Comparison of ENCODE assay signal across 8 cellular contexts in genomic region chr5:140246378-140247122, GRCh38. TPM values are rescaled to one million over a fixed set of nuclear protein-coding genes. Genes with fewer than 3 reads are reported as not detected.
DNase-seq lines count a peak whose midpoint lies in the region; ATAC-seq and TF ChIP-seq lines count a peak whose summit lies in the region.
"Had no signal": no experiment of that assay in that cellular context is flagged by ENCODE, and none has a peak within 500 bp of the region (broad histone marks: within the 10 kb centered on the region; RNA-seq: fewer than 3 reads in every experiment).

No MANE protein-coding gene starts in this region.

- no peak for TF ChIP-seq POLR2A in transverse colon (IDR thresholded peaks at IDR 0.05)

- no peak for TF ChIP-seq EP300 in transverse colon (IDR thresholded peaks at IDR 0.05; ENCODE audit: low read depth)

- DNase-seq in LHCN-M2 (ENCODE audit: low read depth) = peak; percentile 63
- DNase-seq in choroid plexus epithelial cell (ENCODE audit: low read depth) = peak; percentile 80
- no peak for DNase-seq in left lung
- DNase-seq in transverse colon = no peak
- no peak for DNase-seq in activated CD8-positive, alpha-beta memory T cell treated with anti-CD3 and anti-CD28 coated beads, Interleukin-2, amount 10 ng/mL, durations not matched to agents 7 days and 5 days
- DNase-seq: T-helper 2 cell had no signal

- peaks cover 27% of the 10 kb centered on the region for H3K36me3 Mint-ChIP-seq in activated CD8-positive, alpha-beta memory T cell treated with anti-CD3 and anti-CD28 coated beads, Interleukin-2, amount 10 ng/mL, durations not matched to agents 7 days and 5 days

- CTCF ChIA-PET in activated CD8-positive, alpha-beta memory T cell treated with anti-CD3 and anti-CD28 coated beads, Interleukin-2, amount 10 ng/mL, durations not matched to agents 7 days and 5 days (lab: Charles Lee) = interaction anchor here (0.9 to 25.5 kb wide), 4 partner anchors 10 to 113 kb away, joined by 3 to 657 read pairs (median 27); partner anchors contain the start of genes HBEGF and SLC4A9

- 69% methylated on average over 8 of the region's 8 CpGs; no CpG with 5 or more reads in 1 of the 2 donors for WGBS in transverse colon (ENCODE audit: low coverage in 1 of 2), 2 donors

- TF ChIP-seq CTCF in choroid plexus epithelial cell (conservative IDR thresholded peaks at IDR 0.05; ENCODE audit: low read depth, low read length) (no peak), left lung (IDR thresholded peaks at IDR 0.05) (no peak), transverse colon (IDR thresholded peaks at IDR 0.05) (peak in 1 of 5 experiments; percentile 8)

- ATAC-seq in left lung (peak; percentile 39), GM18873 (IDR thresholded peaks at IDR 0.05; ENCODE audit: low FRiP score, unreplicated experiment) (no peak), GM21529 (IDR thresholded peaks at IDR 0.05; ENCODE audit: unreplicated experiment) (no peak)
- no peak for ATAC-seq in activated CD8-positive, alpha-beta memory T cell treated with anti-CD3 and anti-CD28 coated beads, Interleukin-2, amount 10 ng/mL, durations not matched to agents 7 days and 5 days

- H3K36me3 ChIP-seq in left lung = peaks cover 0 to 67% of the 10 kb centered on the region in 2 donors
- H3K36me3 ChIP-seq in transverse colon = peaks cover 0 to 6% (median 0%) of the 10 kb centered on the region in 4 donors

- no peak overlapping the region for H3K4me3 Mint-ChIP-seq in activated CD8-positive, alpha-beta memory T cell treated with anti-CD3 and anti-CD28 coated beads, Interleukin-2, amount 10 ng/mL, durations not matched to agents 7 days and 5 days

- H3K27ac ChIP-seq in left lung (peak overlapping the region; percentile 58 to 66), transverse colon (peak overlapping the region; percentile 54 to 83 (median 68))

- H3K4me1 ChIP-seq in left lung (peaks cover 23 to 59% of the 10 kb centered on the region in 2 donors), transverse colon (peaks cover 31 to 47% (median 38%) of the 10 kb centered on the region in 4 donors)

- intact Hi-C loops in left lung (cut with DNase I) = loop anchor here in 1 of 2 donors (10.0 kb wide), 1 partner anchor 98 kb away; the partner anchor contains the start of gene HBEGF
- intact Hi-C loops in transverse colon (cut with DNase I; ENCODE audit: low total_unique reads) = no loop called here

- H3K27ac Mint-ChIP-seq in activated CD8-positive, alpha-beta memory T cell treated with anti-CD3 and anti-CD28 coated beads, Interleukin-2, amount 10 ng/mL, durations not matched to agents 7 days and 5 days = no peak overlapping the region

- H3K4me3 ChIP-seq in choroid plexus epithelial cell (ENCODE audit: low read depth, low read length) (no peak overlapping the region), left lung (no peak overlapping the region), transverse colon (no peak overlapping the region)

- H3K27me3 ChIP-seq in left lung = no peaks in the 10 kb centered on the region
- no peaks in the 10 kb centered on the region for H3K27me3 ChIP-seq in transverse colon

- peaks cover 57% of the 10 kb centered on the region for H3K4me1 Mint-ChIP-seq in activated CD8-positive, alpha-beta memory T cell treated with anti-CD3 and anti-CD28 coated beads, Interleukin-2, amount 10 ng/mL, durations not matched to agents 7 days and 5 days

- H3K9me3 Mint-ChIP-seq in activated CD8-positive, alpha-beta memory T cell treated with anti-CD3 and anti-CD28 coated beads, Interleukin-2, amount 10 ng/mL, durations not matched to agents 7 days and 5 days (ENCODE audit: low read depth) = no peaks in the 10 kb centered on the region

- H3K9me3 ChIP-seq in left lung (no peaks in the 10 kb centered on the region), transverse colon (no peaks in the 10 kb centered on the region)

- no peaks in the 10 kb centered on the region for H3K27me3 Mint-ChIP-seq in activated CD8-positive, alpha-beta memory T cell treated with anti-CD3 and anti-CD28 coated beads, Interleukin-2, amount 10 ng/mL, durations not matched to agents 7 days and 5 days

- in situ Hi-C loops in transverse colon (cut with MboI; ENCODE audit: low pct_ligation_motif_present in 1 of 4, low pct_unique_long_range_greater_than_20kb in 1 of 4, low sequenced_read_pairs in 3 of 4) = loop anchor here in 2 of 4 donors (5.0 to 25.0 kb wide), 2 partner anchors 106 to 466 kb away; partner anchors contain the start of gene ZMAT2 (in 1 of the 2)

RNA-seq across cellular contexts. Expression of gene PFDN1, which starts 56.4 kb away (rescaled TPM):
- total RNA-seq in LHCN-M2 (2014; rRNA removed) (82.8 and 85.9 TPM in 2 replicates), left lung (10 to 100 TPM; 45.7 to 55.5 TPM), transverse colon (100 to 1,000 TPM in 2 of 4 donors, 10 to 100 TPM in 2; 72.9 to 230 (median 98.4) TPM)
- polyA plus RNA-seq in LHCN-M2 (2012) = 92.3 TPM
- total RNA-seq in activated CD8-positive, alpha-beta memory T cell treated with anti-CD3 and anti-CD28 coated beads, Interleukin-2, amount 10 ng/mL, durations not matched to agents 7 days and 5 days = 10 to 100 TPM; 48.9 to 57.5 TPM

Comparison
In these comparisons a context has a peak if more than half of its experiments do, and no peak if none do; other contexts are left out.
1. DNase-seq: peak in LHCN-M2 (single experiment) and choroid plexus epithelial cell (single experiment); none in left lung (0 of 2), transverse colon (single experiment) and activated CD8-positive, alpha-beta memory T cell treated with anti-CD3 and anti-CD28 coated beads, Interleukin-2, amount 10 ng/mL, durations not matched to agents 7 days and 5 days (single experiment).